Comparison of ENCODE assay signal across 15 cellular contexts in the genomic region with DNA sequence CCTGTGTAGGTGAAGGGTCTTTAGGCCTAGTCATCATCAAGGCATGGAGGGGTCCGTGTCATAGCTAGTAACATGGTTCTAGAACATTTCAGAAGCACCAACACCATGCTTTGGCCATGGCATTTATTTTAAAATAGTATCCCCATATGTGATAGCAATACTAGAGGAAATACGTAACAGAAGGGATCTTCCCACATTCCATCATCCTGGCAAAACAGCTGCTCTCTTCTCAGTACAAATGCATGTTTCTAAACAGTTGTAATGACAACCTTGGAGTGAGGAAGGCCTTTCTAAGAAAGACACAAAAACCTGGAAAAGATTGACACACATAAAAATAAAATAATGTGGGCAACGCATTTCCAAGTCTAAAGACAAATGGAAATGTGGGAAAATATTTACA.
DNase-seq lines count a peak whose midpoint lies in the region; ATAC-seq lines count a peak whose summit lies in the region.
"Had no signal": no experiment of that assay in that cellular context is flagged by ENCODE, and none has a peak within 500 bp of the region (broad histone marks: within the 10 kb centered on the region; RNA-seq: fewer than 3 reads in every experiment).

No MANE protein-coding gene starts in this region.

- peak overlapping the region; percentile 1 for H3K4me3 Mint-ChIP-seq in activated naive CD4-positive, alpha-beta T cell treated with anti-CD3 and anti-CD28 coated beads, Interleukin-2, amount 10 ng/mL, durations not matched to agents 7 days and 5 days
- peak overlapping the region; percentile 52 for H3K4me3 Mint-ChIP-seq in activated CD4-positive, alpha-beta memory T cell treated with anti-CD3 and anti-CD28 coated beads for 36 hours
- peak overlapping the region; percentile 84 for H3K4me3 Mint-ChIP-seq in activated naive CD8-positive, alpha-beta T cell treated with anti-CD3 and anti-CD28 coated beads for 36 hours
- peak overlapping the region; percentile 74 for H3K4me3 Mint-ChIP-seq in stimulated activated effector memory CD8-positive, alpha-beta T cell treated with anti-CD3 and anti-CD28 coated beads, Interleukin-12 subunit alpha, Interleukin-12 subunit beta, amount 100 ng/mL, for 72 hours
- H3K4me3 Mint-ChIP-seq: B cell had no signal

- intact Hi-C loops in activated CD4-positive, alpha-beta memory T cell treated with anti-CD3 and anti-CD28 coated beads for 36 hours (cut with micrococcal nuclease) = no loop called here

- peaks cover 3% of the 10 kb centered on the region for H3K27me3 Mint-ChIP-seq in activated naive CD4-positive, alpha-beta T cell treated with anti-CD3 and anti-CD28 coated beads, Interleukin-2, amount 10 ng/mL, durations not matched to agents 7 days and 5 days
- H3K27me3 Mint-ChIP-seq in activated CD4-positive, alpha-beta memory T cell treated with anti-CD3 and anti-CD28 coated beads for 36 hours = no peaks in the 10 kb centered on the region
- H3K27me3 Mint-ChIP-seq in activated naive CD8-positive, alpha-beta T cell treated with anti-CD3 and anti-CD28 coated beads for 36 hours = no peaks in the 10 kb centered on the region
- H3K27me3 Mint-ChIP-seq: CD4-positive, alpha-beta memory T cell had no signal

- POLR2A ChIA-PET in activated CD4-positive, alpha-beta memory T cell treated with anti-CD3 and anti-CD28 coated beads for 36 hours (lab: Charles Lee) = interaction anchor here (1.1 kb wide), 1 partner anchor 36 kb away, joined by 3 read pairs; no protein-coding TSS in a partner anchor

- H3K9me3 Mint-ChIP-seq in activated naive CD4-positive, alpha-beta T cell treated with anti-CD3 and anti-CD28 coated beads, Interleukin-2, amount 10 ng/mL, durations not matched to agents 7 days and 5 days = no peaks in the 10 kb centered on the region
- no peaks in the 10 kb centered on the region for H3K9me3 Mint-ChIP-seq in activated CD4-positive, alpha-beta memory T cell treated with anti-CD3 and anti-CD28 coated beads for 36 hours
- H3K9me3 Mint-ChIP-seq in activated naive CD8-positive, alpha-beta T cell treated with anti-CD3 and anti-CD28 coated beads for 36 hours = no peaks in the 10 kb centered on the region
- no peaks in the 10 kb centered on the region for H3K9me3 Mint-ChIP-seq in stimulated activated effector memory CD8-positive, alpha-beta T cell treated with anti-CD3 and anti-CD28 coated beads, Interleukin-12 subunit alpha, Interleukin-12 subunit beta, amount 100 ng/mL, for 72 hours
- H3K9me3 Mint-ChIP-seq: CD4-positive, alpha-beta memory T cell had no signal

- CTCF ChIA-PET in activated naive CD4-positive, alpha-beta T cell treated with anti-CD3 and anti-CD28 coated beads, Interleukin-2, amount 10 ng/mL, durations not matched to agents 7 days and 5 days (lab: Charles Lee) = interaction anchor here (0.7 to 1.6 kb wide), 3 partner anchors 99 to 221 kb away, joined by 3 to 4 read pairs (median 3); no protein-coding TSS in a partner anchor
- CTCF ChIA-PET in activated CD4-positive, alpha-beta memory T cell treated with anti-CD3 and anti-CD28 coated beads for 36 hours (lab: Charles Lee) = interaction anchor here (1.1 to 3.7 kb wide), 2 partner anchors 105 to 400 kb away, joined by 4 to 13 read pairs; no protein-coding TSS in a partner anchor

- no peak for ATAC-seq in stimulated activated effector memory CD8-positive, alpha-beta T cell treated with anti-CD3 and anti-CD28 coated beads, Interleukin-12 subunit alpha, Interleukin-12 subunit beta, amount 100 ng/mL, for 72 hours

- H3K27ac Mint-ChIP-seq in activated naive CD4-positive, alpha-beta T cell treated with anti-CD3 and anti-CD28 coated beads, Interleukin-2, amount 10 ng/mL, durations not matched to agents 7 days and 5 days = no peak overlapping the region
- H3K27ac Mint-ChIP-seq in activated CD4-positive, alpha-beta memory T cell treated with anti-CD3 and anti-CD28 coated beads for 36 hours = no peak overlapping the region
- peak overlapping the region; percentile 34 for H3K27ac Mint-ChIP-seq in activated naive CD8-positive, alpha-beta T cell treated with anti-CD3 and anti-CD28 coated beads for 36 hours
- H3K27ac Mint-ChIP-seq in stimulated activated effector memory CD8-positive, alpha-beta T cell treated with anti-CD3 and anti-CD28 coated beads, Interleukin-12 subunit alpha, Interleukin-12 subunit beta, amount 100 ng/mL, for 72 hours = no peak overlapping the region
- H3K27ac Mint-ChIP-seq: B cell had no signal

- H3K36me3 Mint-ChIP-seq in activated naive CD4-positive, alpha-beta T cell treated with anti-CD3 and anti-CD28 coated beads, Interleukin-2, amount 10 ng/mL, durations not matched to agents 7 days and 5 days = no peaks in the 10 kb centered on the region
- no peaks in the 10 kb centered on the region for H3K36me3 Mint-ChIP-seq in activated CD4-positive, alpha-beta memory T cell treated with anti-CD3 and anti-CD28 coated beads for 36 hours
- peaks cover 4% of the 10 kb centered on the region for H3K36me3 Mint-ChIP-seq in activated naive CD8-positive, alpha-beta T cell treated with anti-CD3 and anti-CD28 coated beads for 36 hours
- peaks cover 5% of the 10 kb centered on the region for H3K36me3 Mint-ChIP-seq in stimulated activated effector memory CD8-positive, alpha-beta T cell treated with anti-CD3 and anti-CD28 coated beads, Interleukin-12 subunit alpha, Interleukin-12 subunit beta, amount 100 ng/mL, for 72 hours
- H3K36me3 Mint-ChIP-seq: CD4-positive, alpha-beta memory T cell had no signal

- H3K4me1 Mint-ChIP-seq in activated naive CD4-positive, alpha-beta T cell treated with anti-CD3 and anti-CD28 coated beads, Interleukin-2, amount 10 ng/mL, durations not matched to agents 7 days and 5 days = peaks cover 49% of the 10 kb centered on the region
- peaks cover 50% of the 10 kb centered on the region for H3K4me1 Mint-ChIP-seq in activated CD4-positive, alpha-beta memory T cell treated with anti-CD3 and anti-CD28 coated beads for 36 hours (ENCODE audit: low read depth)
- peaks cover 56% of the 10 kb centered on the region for H3K4me1 Mint-ChIP-seq in activated naive CD8-positive, alpha-beta T cell treated with anti-CD3 and anti-CD28 coated beads for 36 hours
- H3K4me1 Mint-ChIP-seq in stimulated activated effector memory CD8-positive, alpha-beta T cell treated with anti-CD3 and anti-CD28 coated beads, Interleukin-12 subunit alpha, Interleukin-12 subunit beta, amount 100 ng/mL, for 72 hours = peaks cover 42% of the 10 kb centered on the region

- no peak for DNase-seq in activated naive CD4-positive, alpha-beta T cell treated with anti-CD3 and anti-CD28 coated beads, Interleukin-2, amount 10 ng/mL, durations not matched to agents 7 days and 5 days
- DNase-seq in activated naive CD4-positive, alpha-beta T cell treated with anti-CD3 and anti-CD28 coated beads, Interleukin-2, amount 50 U/mL, for 16 hours = no peak
- no peak for DNase-seq in activated CD4-positive, alpha-beta memory T cell treated with anti-CD3 and anti-CD28 coated beads for 36 hours
- DNase-seq in activated naive CD8-positive, alpha-beta T cell treated with anti-CD3 and anti-CD28 coated beads for 36 hours = no peak
- DNase-seq in stimulated activated effector memory CD8-positive, alpha-beta T cell treated with anti-CD3 and anti-CD28 coated beads, Interleukin-12 subunit alpha, Interleukin-12 subunit beta, amount 100 ng/mL, for 72 hours (ENCODE audit: low spot score in 2 of 2) = no peak
- DNase-seq in NOMO-1 treated with dmso at 0.1 percent for 144 hours (lab: John Stamatoyannopoulos, UW; ENCODE audit: unreplicated experiment) = no peak
- DNase-seq in mucosa of gallbladder (ENCODE audit: low spot score) = no peak
- DNase-seq: CD4-positive, alpha-beta memory T cell; DND-41; GDM1; NCI-H1417; NCI-H1930; NCI-H2171; NCI-H82 had no signal

Comparison
In these comparisons a context has a peak if more than half of its experiments do, and no peak if none do; other contexts are left out.
1. H3K4me3 Mint-ChIP-seq: peak in every context shown above with its lines; median percentile 84 in activated naive CD8-positive, alpha-beta T cell treated with anti-CD3 and anti-CD28 coated beads for 36 hours; 74 in stimulated activated effector memory CD8-positive, alpha-beta T cell treated with anti-CD3 and anti-CD28 coated beads, Interleukin-12 subunit alpha, Interleukin-12 subunit beta, amount 100 ng/mL, for 72 hours; 52 in activated CD4-positive, alpha-beta memory T cell treated with anti-CD3 and anti-CD28 coated beads for 36 hours; 1 in activated naive CD4-positive, alpha-beta T cell treated with anti-CD3 and anti-CD28 coated beads, Interleukin-2, amount 10 ng/mL, durations not matched to agents 7 days and 5 days.